In the genomic region with DNA sequence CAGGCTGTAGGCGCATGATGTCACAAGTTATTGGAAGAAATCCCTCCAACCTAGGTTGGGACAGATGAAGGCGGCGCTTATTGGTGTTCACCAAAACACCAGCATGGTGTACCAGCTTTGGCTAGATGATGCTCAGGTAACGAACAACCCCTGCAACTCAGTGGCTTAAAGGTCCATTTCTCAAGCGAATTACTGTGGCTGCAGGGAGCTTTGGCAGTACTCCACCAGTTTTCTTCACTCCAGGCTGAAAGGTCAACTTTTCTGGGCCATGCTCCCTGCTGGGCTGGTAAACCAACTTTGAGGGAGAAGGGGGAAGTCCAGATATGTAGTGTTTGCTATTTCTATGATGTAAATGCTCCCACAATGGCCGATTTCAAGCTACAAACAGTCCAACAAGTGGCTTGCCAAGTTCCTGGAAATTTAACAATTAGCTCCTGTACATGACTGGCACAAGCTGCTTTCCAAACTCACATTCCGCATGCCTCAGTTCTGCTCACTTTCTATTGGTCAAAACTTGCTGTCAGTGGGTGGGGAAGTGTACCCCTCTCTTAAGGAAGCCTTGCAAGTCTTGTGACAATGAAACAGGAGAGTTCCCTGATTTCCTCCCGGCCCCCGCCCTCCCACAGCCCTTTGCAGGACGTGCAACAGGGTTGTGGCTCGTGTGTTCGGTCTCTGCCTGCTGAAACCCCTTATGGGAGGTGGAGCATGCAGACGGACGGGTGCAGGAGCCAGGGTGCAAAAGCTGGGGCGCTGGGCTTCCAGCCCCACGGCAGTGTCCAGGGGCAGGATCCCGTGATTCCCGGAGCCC, we compare ENCODE assay signal across 8 cellular contexts. TPM values are rescaled to one million over a fixed set of nuclear protein-coding genes. Genes with fewer than 3 reads are reported as not detected.
A peak's percentile ranks its signal among the peaks of the same experiment; 100 is the strongest.
DNase-seq lines count a peak whose midpoint lies in the region; ATAC-seq and TF ChIP-seq lines count a peak whose summit lies in the region.

No MANE protein-coding gene starts in this region.

- no peak for TF ChIP-seq EP300 in ovary (IDR thresholded peaks at IDR 0.05)

- TF ChIP-seq CTCF in ovary (IDR thresholded peaks at IDR 0.05), result no peak

- H3K36me3 Mint-ChIP-seq in activated T-helper 1 cell treated with anti-CD3 and anti-CD28 coated beads, Interleukin-12 subunit alpha, Interleukin-12 subunit beta, Interleukin-2, Interleukin-4 antibody, amounts not matched to agents 30 ng/mL and 10 ng/mL and 1 ng/mL, durations not matched to agents 14 hours and 24 hours and 36 hours (ENCODE audit: low read depth), result no peaks in the 10 kb centered on the region

- H3K27me3 Mint-ChIP-seq in activated T-helper 1 cell treated with anti-CD3 and anti-CD28 coated beads, Interleukin-12 subunit alpha, Interleukin-12 subunit beta, Interleukin-2, Interleukin-4 antibody, amounts not matched to agents 30 ng/mL and 10 ng/mL and 1 ng/mL, durations not matched to agents 14 hours and 24 hours and 36 hours (ENCODE audit: insufficient read depth), result peaks cover 9% of the 10 kb centered on the region

- ATAC-seq in Right ventricle myocardium superior (ENCODE audit: poor library complexity), result peak; percentile 38

- peak overlapping the region; percentile 84 for H3K4me3 Mint-ChIP-seq in activated T-helper 1 cell treated with anti-CD3 and anti-CD28 coated beads, Interleukin-12 subunit alpha, Interleukin-12 subunit beta, Interleukin-2, Interleukin-4 antibody, amounts not matched to agents 30 ng/mL and 10 ng/mL and 1 ng/mL, durations not matched to agents 14 hours and 24 hours and 36 hours

- DNase-seq in C1 segment of cervical spinal cord (lab: John Stamatoyannopoulos, UW) (peak in 12 of 14 donors; percentile 38 to 81 (median 58)), HEK293T (ENCODE audit: extremely low spot score) (no peak), Right ventricle myocardium superior (peak; percentile 50), ovary (peak; percentile 31 to 50 (median 44)), NCI-H1694 (lab: John Stamatoyannopoulos, UW) (no peak), NCI-H187 treated with DMSO at 0.1 percent for 48 hours (lab: John Stamatoyannopoulos, UW) (no peak)
- DNase-seq in activated T-helper 1 cell treated with anti-CD3 and anti-CD28 coated beads, Interleukin-12 subunit alpha, Interleukin-12 subunit beta, Interleukin-2, Interleukin-4 antibody, amounts not matched to agents 30 ng/mL and 10 ng/mL and 1 ng/mL, durations not matched to agents 14 hours and 24 hours and 36 hours (ENCODE audit: low spot score), result no peak
- DNase-seq in stimulated activated CD4-positive, alpha-beta T cell treated with anti-CD3 and anti-CD28 coated beads, Interleukin-12 subunit alpha, Interleukin-12 subunit beta, amount 100 ng/mL, for 4 hours, result no peak

- peak overlapping the region; percentile 72 for H3K4me3 ChIP-seq in ovary

- CTCF ChIA-PET in HEK293T (lab: Yijun Ruan, JAX), result no interaction called here

- H3K36me3 ChIP-seq in ovary, result no peaks in the 10 kb centered on the region

- no peak for TF ChIP-seq POLR2A in ovary (IDR thresholded peaks at IDR 0.05)

- POLR2A ChIA-PET in HEK293T (lab: Yijun Ruan, JAX), result interaction anchor here (0.6 to 2.5 kb wide), 9 partner anchors 12 to 410 kb away, joined by 3 to 13 read pairs (median 5); a partner anchor contains a TSS

- intact Hi-C loops in activated T-helper 1 cell treated with anti-CD3 and anti-CD28 coated beads, Interleukin-12 subunit alpha, Interleukin-12 subunit beta, Interleukin-2, Interleukin-4 antibody, amounts not matched to agents 30 ng/mL and 10 ng/mL and 1 ng/mL, durations not matched to agents 14 hours and 24 hours and 36 hours (cut with micrococcal nuclease), result loop anchor here (1.0 kb wide), 1 partner anchor 57 kb away; a partner anchor contains a TSS
- intact Hi-C loops in Right ventricle myocardium superior (cut with DNase I) (no loop called here), ovary (cut with DNase I) (no loop called here)

- no peaks in the 10 kb centered on the region for H3K27me3 ChIP-seq in ovary

- no peaks in the 10 kb centered on the region for H3K9me3 Mint-ChIP-seq in activated T-helper 1 cell treated with anti-CD3 and anti-CD28 coated beads, Interleukin-12 subunit alpha, Interleukin-12 subunit beta, Interleukin-2, Interleukin-4 antibody, amounts not matched to agents 30 ng/mL and 10 ng/mL and 1 ng/mL, durations not matched to agents 14 hours and 24 hours and 36 hours

- peak overlapping the region; percentile 5 for H3K27ac Mint-ChIP-seq in activated T-helper 1 cell treated with anti-CD3 and anti-CD28 coated beads, Interleukin-12 subunit alpha, Interleukin-12 subunit beta, Interleukin-2, Interleukin-4 antibody, amounts not matched to agents 30 ng/mL and 10 ng/mL and 1 ng/mL, durations not matched to agents 14 hours and 24 hours and 36 hours

- H3K27ac ChIP-seq in ovary, result peak overlapping the region in 1 of 2 donors; percentile 93

- no peaks in the 10 kb centered on the region for H3K9me3 ChIP-seq in ovary

- H3K4me1 ChIP-seq in ovary (ENCODE audit: insufficient read depth), result peaks cover 5% of the 10 kb centered on the region

- peaks cover 8% of the 10 kb centered on the region for H3K4me1 Mint-ChIP-seq in activated T-helper 1 cell treated with anti-CD3 and anti-CD28 coated beads, Interleukin-12 subunit alpha, Interleukin-12 subunit beta, Interleukin-2, Interleukin-4 antibody, amounts not matched to agents 30 ng/mL and 10 ng/mL and 1 ng/mL, durations not matched to agents 14 hours and 24 hours and 36 hours (ENCODE audit: low read depth)

- WGBS in ovary, 3 donors, result 10 to 25% (median 25%) methylated on average over 18 of the region's 18 CpGs

TF ChIP-seq in HEK293T, 16 proteins besides CTCF, POLR2A, EP300 and RAD21:
- TF ChIP-seq ZNF384 (IDR thresholded peaks at IDR 0.05) (no peak), L3MBTL2 (conservative IDR thresholded peaks at IDR 0.05) (0 out of 2 replicates have a peak, but pooled peaks have one; percentile 1)

RNA-seq across cellular contexts. Expression of a gene that starts 0.6 kb away (rescaled TPM):
- total RNA-seq in activated T-helper 1 cell treated with anti-CD3 and anti-CD28 coated beads, Interleukin-12 subunit alpha, Interleukin-12 subunit beta, Interleukin-2, Interleukin-4 antibody, amounts not matched to agents 30 ng/mL and 10 ng/mL and 1 ng/mL, durations not matched to agents 14 hours and 24 hours and 36 hours, result 0.49 and 1.0 TPM in 2 replicates
- total RNA-seq in Right ventricle myocardium superior (3.8 TPM), ovary (10 to 100 TPM in 5 of 7 donors, 1 to 10 TPM in 2; 5.7 to 19.7 (median 15.3) TPM)
- 10 to 100 TPM in 1 of 2 donors, 1 to 10 TPM in 1; 4.3 to 23.9 TPM for polyA plus RNA-seq in ovary

RNA-seq across cellular contexts. Expression of a gene that starts 57.5 kb away (rescaled TPM):
- 26.2 and 30.4 TPM in 2 replicates for total RNA-seq in activated T-helper 1 cell treated with anti-CD3 and anti-CD28 coated beads, Interleukin-12 subunit alpha, Interleukin-12 subunit beta, Interleukin-2, Interleukin-4 antibody, amounts not matched to agents 30 ng/mL and 10 ng/mL and 1 ng/mL, durations not matched to agents 14 hours and 24 hours and 36 hours
- total RNA-seq in Right ventricle myocardium superior (16.0 TPM), ovary (10 to 100 TPM; 12.6 to 22.8 (median 16.9) TPM)
- 10 to 100 TPM in 1 of 2 donors, 1 to 10 TPM in 1; 9.0 to 15.5 TPM for polyA plus RNA-seq in ovary

Comparison
In these comparisons a context has a peak if more than half of its experiments do, and no peak if none do; other contexts are left out.
1. DNase-seq: peak in C1 segment of cervical spinal cord (12 of 14), Right ventricle myocardium superior (single experiment) and ovary (5 of 5); none in HEK293T (single experiment), activated T-helper 1 cell treated with anti-CD3 and anti-CD28 coated beads, Interleukin-12 subunit alpha, Interleukin-12 subunit beta, Interleukin-2, Interleukin-4 antibody, amounts not matched to agents 30 ng/mL and 10 ng/mL and 1 ng/mL, durations not matched to agents 14 hours and 24 hours and 36 hours (single experiment), NCI-H1694 (single experiment), NCI-H187 treated with DMSO at 0.1 percent for 48 hours (single experiment) and stimulated activated CD4-positive, alpha-beta T cell treated with anti-CD3 and anti-CD28 coated beads, Interleukin-12 subunit alpha, Interleukin-12 subunit beta, amount 100 ng/mL, for 4 hours (single experiment).